ENCODE assay signal across 22 cellular contexts in the genomic region with DNA sequence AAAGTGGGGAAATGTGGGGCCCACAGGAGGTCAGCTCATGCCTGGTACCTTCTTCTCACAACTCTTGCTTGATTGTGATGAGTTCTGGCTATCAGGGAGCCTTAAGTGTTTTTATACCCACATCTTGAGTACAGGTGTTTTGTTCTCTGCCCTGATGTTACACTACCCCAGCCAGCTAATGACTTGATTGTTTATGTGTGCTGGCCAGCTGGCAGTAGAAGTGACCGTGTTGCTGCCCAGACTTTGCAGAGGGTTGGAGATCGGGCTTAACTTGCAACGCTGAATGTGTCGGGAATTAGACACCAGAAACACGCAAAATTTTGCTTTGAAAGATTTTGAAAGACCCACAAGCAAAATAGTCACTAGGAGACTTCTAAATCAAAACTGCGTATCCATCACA. TPM values are rescaled to one million over a fixed set of nuclear protein-coding genes. Genes with fewer than 3 reads are reported as not detected.
"Had no signal": no experiment of that assay in that cellular context is flagged by ENCODE, and none has a peak within 500 bp of the region (broad histone marks: within the 10 kb centered on the region; RNA-seq: fewer than 3 reads in every experiment).

No MANE protein-coding gene starts in this region.

- H3K36me3 ChIP-seq: esophagus squamous epithelium, right atrium auricular region had no signal

- H3K9ac ChIP-seq: SK-N-SH had no signal

- H3K27ac ChIP-seq: esophagus squamous epithelium, heart right ventricle, psoas muscle, right atrium auricular region had no signal

- DNase-seq: activated CD4-positive, alpha-beta memory T cell treated with anti-CD3 and anti-CD28 coated beads, Interleukin-2, amount 10 ng/mL, durations not matched to agents 7 days and 5 days; activated CD4-positive, alpha-beta T cell treated with anti-CD3 and anti-CD28 coated beads, Interleukin-2, amount 10 ng/mL, durations not matched to agents 24 days and 14 days; activated CD8-positive, alpha-beta memory T cell treated with anti-CD3 and anti-CD28 coated beads, Interleukin-2, amount 10 ng/mL, durations not matched to agents 7 days and 5 days; activated effector memory CD4-positive, alpha-beta T cell treated with anti-CD3 and anti-CD28 coated beads, Interleukin-2, amount 50 U/mL, for 16 hours; activated naive CD4-positive, alpha-beta T cell treated with anti-CD3 and anti-CD28 coated beads, Interleukin-2, amount 50 U/mL, for 16 hours; activated naive CD8-positive, alpha-beta T cell treated with anti-CD3 and anti-CD28 coated beads, Interleukin-2, amount 50 U/mL, for 24 hours; activated T-cell treated with anti-CD3 and anti-CD28 coated beads for 4 hours; esophagus squamous epithelium; heart right ventricle; mammary epithelial cell; naive thymus-derived CD8-positive, alpha-beta T cell; psoas muscle; SK-N-SH; stimulated activated CD4-positive, alpha-beta T cell treated with anti-CD3 and anti-CD28 coated beads, Interleukin-1b, Interleukin-23, amount 100 ng/mL, for 48 hours; testis had no signal

- H3K27me3 ChIP-seq: esophagus squamous epithelium, heart right ventricle, right atrium auricular region, testis had no signal

- H3K36me3 Mint-ChIP-seq: stimulated activated effector memory CD8-positive, alpha-beta T cell treated with anti-CD3 and anti-CD28 coated beads, Interleukin-12 subunit alpha, Interleukin-12 subunit beta, amount 100 ng/mL, for 72 hours had no signal

- H3K4me3 ChIP-seq: esophagus squamous epithelium, heart right ventricle, psoas muscle, right atrium auricular region, testis had no signal

- H3K4me3 Mint-ChIP-seq: activated CD4-positive, alpha-beta memory T cell treated with anti-CD3 and anti-CD28 coated beads, Interleukin-2, amount 10 ng/mL, durations not matched to agents 7 days and 5 days; activated CD4-positive, alpha-beta T cell treated with anti-CD3 and anti-CD28 coated beads, Interleukin-2, amount 10 ng/mL, durations not matched to agents 24 days and 14 days; activated CD8-positive, alpha-beta memory T cell treated with anti-CD3 and anti-CD28 coated beads, Interleukin-2, amount 10 ng/mL, durations not matched to agents 7 days and 5 days; activated naive CD8-positive, alpha-beta T cell treated with anti-CD3 and anti-CD28 coated beads, Interleukin-2, amount 50 U/mL, for 24 hours; brain; central memory CD8-positive, alpha-beta T cell; mesothelial cell of epicardium; naive thymus-derived CD8-positive, alpha-beta T cell; stimulated activated effector memory CD8-positive, alpha-beta T cell treated with anti-CD3 and anti-CD28 coated beads, Interleukin-12 subunit alpha, Interleukin-12 subunit beta, amount 100 ng/mL, for 72 hours had no signal

- H3K4me2 ChIP-seq: SK-N-SH had no signal

- H3K4me1 ChIP-seq: heart right ventricle, psoas muscle, right atrium auricular region, testis had no signal

- H3K27me3 Mint-ChIP-seq: activated CD4-positive, alpha-beta memory T cell treated with anti-CD3 and anti-CD28 coated beads, Interleukin-2, amount 10 ng/mL, durations not matched to agents 7 days and 5 days; activated CD4-positive, alpha-beta T cell treated with anti-CD3 and anti-CD28 coated beads, Interleukin-2, amount 10 ng/mL, durations not matched to agents 24 days and 14 days; brain had no signal

- H3K27ac Mint-ChIP-seq: activated CD4-positive, alpha-beta memory T cell treated with anti-CD3 and anti-CD28 coated beads, Interleukin-2, amount 10 ng/mL, durations not matched to agents 7 days and 5 days; activated CD4-positive, alpha-beta T cell treated with anti-CD3 and anti-CD28 coated beads, Interleukin-2, amount 10 ng/mL, durations not matched to agents 24 days and 14 days; activated CD8-positive, alpha-beta memory T cell treated with anti-CD3 and anti-CD28 coated beads, Interleukin-2, amount 10 ng/mL, durations not matched to agents 7 days and 5 days; activated naive CD8-positive, alpha-beta T cell treated with anti-CD3 and anti-CD28 coated beads, Interleukin-2, amount 50 U/mL, for 24 hours; brain; mesothelial cell of epicardium; naive thymus-derived CD8-positive, alpha-beta T cell; stimulated activated effector memory CD8-positive, alpha-beta T cell treated with anti-CD3 and anti-CD28 coated beads, Interleukin-12 subunit alpha, Interleukin-12 subunit beta, amount 100 ng/mL, for 72 hours had no signal

- H3K9me3 ChIP-seq: esophagus squamous epithelium, psoas muscle, SK-N-SH, testis had no signal

- ATAC-seq: activated CD8-positive, alpha-beta memory T cell treated with anti-CD3 and anti-CD28 coated beads, Interleukin-2, amount 10 ng/mL, durations not matched to agents 7 days and 5 days; activated naive CD8-positive, alpha-beta T cell treated with anti-CD3 and anti-CD28 coated beads, Interleukin-2, amount 50 U/mL, for 24 hours; heart right ventricle; naive thymus-derived CD8-positive, alpha-beta T cell; psoas muscle; stimulated activated effector memory CD8-positive, alpha-beta T cell treated with anti-CD3 and anti-CD28 coated beads, Interleukin-12 subunit alpha, Interleukin-12 subunit beta, amount 100 ng/mL, for 72 hours had no signal

- H3K4me1 Mint-ChIP-seq: activated CD4-positive, alpha-beta memory T cell treated with anti-CD3 and anti-CD28 coated beads, Interleukin-2, amount 10 ng/mL, durations not matched to agents 7 days and 5 days; activated CD4-positive, alpha-beta T cell treated with anti-CD3 and anti-CD28 coated beads, Interleukin-2, amount 10 ng/mL, durations not matched to agents 24 days and 14 days; activated CD8-positive, alpha-beta memory T cell treated with anti-CD3 and anti-CD28 coated beads, Interleukin-2, amount 10 ng/mL, durations not matched to agents 7 days and 5 days; activated naive CD8-positive, alpha-beta T cell treated with anti-CD3 and anti-CD28 coated beads, Interleukin-2, amount 50 U/mL, for 24 hours; brain; central memory CD8-positive, alpha-beta T cell; mesothelial cell of epicardium; naive thymus-derived CD8-positive, alpha-beta T cell; stimulated activated effector memory CD8-positive, alpha-beta T cell treated with anti-CD3 and anti-CD28 coated beads, Interleukin-12 subunit alpha, Interleukin-12 subunit beta, amount 100 ng/mL, for 72 hours had no signal

RNA-seq across cellular contexts. Expression of gene ZDHHC11B, which starts 16.9 kb away (rescaled TPM):
- total RNA-seq: activated CD4-positive, alpha-beta memory T cell treated with anti-CD3 and anti-CD28 coated beads, Interleukin-2, amount 10 ng/mL, durations not matched to agents 7 days and 5 days; activated CD4-positive, alpha-beta T cell treated with anti-CD3 and anti-CD28 coated beads, Interleukin-2, amount 10 ng/mL, durations not matched to agents 24 days and 14 days; dermis microvascular lymphatic vessel endothelial cell; osteocyte had no signal
- polyA plus RNA-seq: naive thymus-derived CD8-positive, alpha-beta T cell; SK-N-SH had no signal

RNA-seq across cellular contexts. Expression of gene ZDHHC11, which starts 49.3 kb away (rescaled TPM):
- polyA plus RNA-seq: naive thymus-derived CD8-positive, alpha-beta T cell had no signal
